Comparison of ENCODE assay signal across 9 cellular contexts in the genomic region with DNA sequence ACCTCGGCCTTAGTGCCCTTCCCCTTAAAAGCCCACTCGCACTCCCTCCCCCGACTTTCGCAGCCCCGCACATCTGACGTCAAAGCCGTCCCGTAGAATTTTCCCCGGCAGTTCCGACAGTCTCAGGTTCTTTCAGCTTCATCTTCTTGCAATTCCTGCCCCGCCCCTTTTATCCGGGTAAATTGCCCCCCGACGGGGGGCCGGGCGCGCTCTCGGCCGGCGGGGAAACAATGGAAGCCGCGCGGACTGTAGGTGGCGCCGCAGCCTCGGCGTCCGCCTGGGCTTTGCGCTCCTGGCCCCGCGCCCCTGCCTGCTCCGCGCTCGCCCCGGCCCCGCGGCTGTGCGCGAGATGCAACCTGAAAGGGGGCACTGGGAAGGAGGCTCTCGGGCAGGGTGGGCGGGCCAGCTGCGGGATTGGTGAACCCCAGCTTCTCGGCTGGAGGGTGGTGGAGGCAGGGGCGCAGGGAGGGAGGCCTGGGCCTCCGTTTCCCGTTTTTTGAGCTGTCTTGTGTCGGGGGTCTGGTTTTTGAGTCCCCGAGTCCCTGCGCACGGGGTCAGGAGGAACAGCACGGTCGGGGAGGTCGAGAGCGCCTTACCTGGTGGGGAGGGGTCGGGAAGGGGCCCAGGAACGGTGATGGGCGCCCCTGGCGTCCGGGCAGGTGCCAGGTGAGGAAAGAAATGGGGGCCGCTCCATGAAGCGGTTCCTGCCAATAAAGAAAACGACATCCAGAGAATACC. TPM values are rescaled to one million over a fixed set of nuclear protein-coding genes. Genes with fewer than 3 reads are reported as not detected.
DNase-seq lines count a peak whose midpoint lies in the region; ATAC-seq, FAIRE-seq and TF ChIP-seq lines count a peak whose summit lies in the region.
"Had no signal": no experiment of that assay in that cellular context is flagged by ENCODE, and none has a peak within 500 bp of the region (broad histone marks: within the 10 kb centered on the region; RNA-seq: fewer than 3 reads in every experiment).

No MANE protein-coding gene starts in this region.

- no peak overlapping the region for H3K27ac Mint-ChIP-seq in astrocyte (ENCODE audit: unreplicated experiment)

- TF ChIP-seq CTCF in astrocyte (IDR thresholded peaks at IDR 0.05; ENCODE audit: insufficient read depth, low read depth, low read length) (peak; percentile 21), left lung (IDR thresholded peaks at IDR 0.05) (peak in 1 of 2 donors; percentile 20)

- H3K36me3 Mint-ChIP-seq in astrocyte (ENCODE audit: low read depth, unreplicated experiment): no peaks in the 10 kb centered on the region

- intact Hi-C loops in left lung (cut with DNase I): no loop called here

- no peak overlapping the region for H3K4me3 ChIP-seq in astrocyte (ENCODE audit: insufficient read depth, low read depth, low read length)
- no peak overlapping the region for H3K4me3 ChIP-seq in left lung

- ATAC-seq in left lung (peak; percentile 52), GM18498 (IDR thresholded peaks at IDR 0.05; ENCODE audit: unreplicated experiment) (no peak), GM21526 (IDR thresholded peaks at IDR 0.05; ENCODE audit: low FRiP score, unreplicated experiment) (no peak), GM21367 (IDR thresholded peaks at IDR 0.05; ENCODE audit: unreplicated experiment) (no peak)

- TF ChIP-seq RAD21 in Ishikawa (IDR thresholded peaks at IDR 0.05; ENCODE audit: low read depth): peak; percentile 76

- no peak overlapping the region for H3K9ac ChIP-seq in astrocyte (ENCODE audit: low read length)

- no peak overlapping the region for H2AFZ ChIP-seq in astrocyte (ENCODE audit: low read depth, low read length)

- DNase-seq in COR-L47 (lab: John Stamatoyannopoulos, UW): peak; percentile 53
- no peak for DNase-seq in astrocyte (ENCODE audit: low read depth)
- DNase-seq in left lung: no peak
- no peak for DNase-seq in SHP77 treated with DMSO at 0.1 percent for 48 hours (lab: John Stamatoyannopoulos, UW)

- no peaks in the 10 kb centered on the region for H3K9me3 ChIP-seq in astrocyte (ENCODE audit: insufficient read depth, low read depth, low read length)
- H3K9me3 ChIP-seq in left lung: no peaks in the 10 kb centered on the region
- H3K9me3 ChIP-seq: upper lobe of left lung had no signal

- H3K4me1 ChIP-seq in astrocyte (ENCODE audit: insufficient read depth, low read length) (peaks cover 4% of the 10 kb centered on the region), left lung (peaks cover 4 to 20% of the 10 kb centered on the region in 2 donors)

- H3K36me3 ChIP-seq in astrocyte (ENCODE audit: insufficient read depth, low read length) (no peaks in the 10 kb centered on the region), left lung (no peaks in the 10 kb centered on the region)
- H3K36me3 ChIP-seq: upper lobe of left lung had no signal

- no peak for FAIRE-seq in astrocyte (lab: Jason Lieb, UNC)

- H3K27ac ChIP-seq in astrocyte (ENCODE audit: low read depth, low read length) (no peak overlapping the region), left lung (no peak overlapping the region)
- H3K27ac ChIP-seq: upper lobe of left lung had no signal

- no peak overlapping the region for H3K4me3 Mint-ChIP-seq in astrocyte (ENCODE audit: unreplicated experiment)

- H3K79me2 ChIP-seq in astrocyte (ENCODE audit: insufficient read depth, low read length): no peaks in the 10 kb centered on the region

- no peaks in the 10 kb centered on the region for H3K9me3 Mint-ChIP-seq in astrocyte (ENCODE audit: unreplicated experiment)

- H4K20me1 ChIP-seq in astrocyte (ENCODE audit: insufficient read depth, low read length): no peaks in the 10 kb centered on the region

- peaks cover 56% of the 10 kb centered on the region for H3K27me3 Mint-ChIP-seq in astrocyte (ENCODE audit: low read depth, unreplicated experiment)

- peaks cover 7% of the 10 kb centered on the region for H3K4me1 Mint-ChIP-seq in astrocyte (ENCODE audit: low read depth, unreplicated experiment)

- TF ChIP-seq EP300 in Ishikawa (IDR thresholded peaks at IDR 0.05; ENCODE audit: borderline replicate concordance): no peak

- H3K27me3 ChIP-seq in astrocyte (ENCODE audit: insufficient read depth, low read length) (peaks cover 62% of the 10 kb centered on the region), left lung (peaks cover 65 to 96% of the 10 kb centered on the region in 2 donors)

- H3K4me2 ChIP-seq in astrocyte (ENCODE audit: low read length): peak overlapping the region; percentile 50

TF ChIP-seq in Ishikawa, 13 proteins besides CTCF, POLR2A, EP300 and RAD21:
- TF ChIP-seq ZBTB7A (IDR thresholded peaks at IDR 0.05; ENCODE audit: low read depth) (peak; percentile 77), CREB1 (IDR thresholded peaks at IDR 0.05; ENCODE audit: low read depth) (no peak), FOXM1 (IDR thresholded peaks at IDR 0.05; ENCODE audit: borderline replicate concordance, low read depth) (no peak), EGR1 (IDR thresholded peaks at IDR 0.05) (no peak), YY1 (IDR thresholded peaks at IDR 0.05; ENCODE audit: low read depth) (0 out of 2 replicates have a peak, but pooled peaks have one; percentile 25), NFIC (IDR thresholded peaks at IDR 0.05) (peak; percentile 26; the same call in 1 of the 2 replicates)
- TF ChIP-seq, protein P1, sequence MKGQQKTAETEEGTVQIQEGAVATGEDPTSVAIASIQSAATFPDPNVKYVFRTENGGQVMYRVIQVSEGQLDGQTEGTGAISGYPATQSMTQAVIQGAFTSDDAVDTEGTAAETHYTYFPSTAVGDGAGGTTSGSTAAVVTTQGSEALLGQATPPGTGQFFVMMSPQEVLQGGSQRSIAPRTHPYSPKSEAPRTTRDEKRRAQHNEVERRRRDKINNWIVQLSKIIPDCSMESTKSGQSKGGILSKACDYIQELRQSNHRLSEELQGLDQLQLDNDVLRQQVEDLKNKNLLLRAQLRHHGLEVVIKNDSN (IDR thresholded peaks at IDR 0.05): no peak
- TF ChIP-seq, protein P2, sequence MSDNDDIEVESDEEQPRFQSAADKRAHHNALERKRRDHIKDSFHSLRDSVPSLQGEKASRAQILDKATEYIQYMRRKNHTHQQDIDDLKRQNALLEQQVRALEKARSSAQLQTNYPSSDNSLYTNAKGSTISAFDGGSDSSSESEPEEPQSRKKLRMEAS (IDR thresholded peaks at IDR 0.05): 0 out of 2 replicates have a peak, but pooled peaks have one; percentile 25

RNA-seq across cellular contexts. Expression of a gene that starts 0.9 kb away (rescaled TPM):
- total RNA-seq in astrocyte (not detected in 2 replicates), left lung (not detected)

RNA-seq across cellular contexts. Expression of a gene that starts 29.5 kb away (rescaled TPM):
- total RNA-seq in astrocyte (17.6 and 20.0 TPM in 2 replicates), left lung (10 to 100 TPM; 18.0 to 21.6 TPM)
